12 cellular contexts compared by ENCODE assay signal in genomic region chr5:35194636-35195471, GRCh38. TPM values are rescaled to one million over a fixed set of nuclear protein-coding genes. Genes with fewer than 3 reads are reported as not detected.
DNase-seq lines count a peak whose midpoint lies in the region; ATAC-seq and TF ChIP-seq lines count a peak whose summit lies in the region.
"Had no signal": no experiment of that assay in that cellular context is flagged by ENCODE, and none has a peak within 500 bp of the region (broad histone marks: within the 10 kb centered on the region; RNA-seq: fewer than 3 reads in every experiment).

No MANE protein-coding gene starts in this region.

- no peak overlapping the region for H3K27ac ChIP-seq in naive thymus-derived CD4-positive, alpha-beta T cell (ENCODE audit: low read depth, low read length)
- no peak overlapping the region for H3K27ac ChIP-seq in A673 (ENCODE audit: low read depth, low read length, poor library complexity, severe bottlenecking)

- no peaks in the 10 kb centered on the region for H3K9me3 ChIP-seq in naive thymus-derived CD4-positive, alpha-beta T cell (ENCODE audit: control insufficient read depth in 2 of 3, low read length in 3 of 3)
- H3K9me3 ChIP-seq in A673 (ENCODE audit: low read depth, low read length, poor library complexity, severe bottlenecking) = no peaks in the 10 kb centered on the region

- no peak for TF ChIP-seq CTCF in A673 (conservative IDR thresholded peaks at IDR 0.05; ENCODE audit: low read depth, low read length)

- H3K27ac Mint-ChIP-seq in naive thymus-derived CD4-positive, alpha-beta T cell = no peak overlapping the region
- H3K27ac Mint-ChIP-seq: activated T-helper 1 cell treated with anti-CD3 and anti-CD28 coated beads, Interleukin-12 subunit alpha, Interleukin-12 subunit beta, Interleukin-2, Interleukin-4 antibody, amounts not matched to agents 30 ng/mL and 10 ng/mL and 1 ng/mL, durations not matched to agents 14 hours and 24 hours and 36 hours had no signal

- no peak overlapping the region for H3K4me3 ChIP-seq in naive thymus-derived CD4-positive, alpha-beta T cell (ENCODE audit: low read length)
- no peak overlapping the region for H3K4me3 ChIP-seq in A673 (ENCODE audit: low read depth, low read length, poor library complexity, severe bottlenecking)

- no TSS peak for BruUV-seq in A673 (replicated peaks; lab: Mats Ljungman, UMichigan)

- H3K9me3 Mint-ChIP-seq in naive thymus-derived CD4-positive, alpha-beta T cell = peaks cover 0 to 2% (median 0%) of the 10 kb centered on the region in 11 donors
- H3K9me3 Mint-ChIP-seq: activated T-helper 1 cell treated with anti-CD3 and anti-CD28 coated beads, Interleukin-12 subunit alpha, Interleukin-12 subunit beta, Interleukin-2, Interleukin-4 antibody, amounts not matched to agents 30 ng/mL and 10 ng/mL and 1 ng/mL, durations not matched to agents 14 hours and 24 hours and 36 hours had no signal

- H3K36me3 Mint-ChIP-seq in naive thymus-derived CD4-positive, alpha-beta T cell = no peaks in the 10 kb centered on the region

- H3K4me3 Mint-ChIP-seq in naive thymus-derived CD4-positive, alpha-beta T cell = no peak overlapping the region
- H3K4me3 Mint-ChIP-seq: activated T-helper 1 cell treated with anti-CD3 and anti-CD28 coated beads, Interleukin-12 subunit alpha, Interleukin-12 subunit beta, Interleukin-2, Interleukin-4 antibody, amounts not matched to agents 30 ng/mL and 10 ng/mL and 1 ng/mL, durations not matched to agents 14 hours and 24 hours and 36 hours had no signal

- no peaks in the 10 kb centered on the region for H3K36me3 ChIP-seq in naive thymus-derived CD4-positive, alpha-beta T cell (ENCODE audit: control insufficient read depth in 2 of 3, insufficient read depth in 3 of 3, low read length in 3 of 3)
- no peaks in the 10 kb centered on the region for H3K36me3 ChIP-seq in A673 (ENCODE audit: insufficient read depth, low read length, poor library complexity, severe bottlenecking)

- no peaks in the 10 kb centered on the region for H3K27me3 ChIP-seq in naive thymus-derived CD4-positive, alpha-beta T cell (ENCODE audit: control insufficient read depth in 2 of 2, insufficient read depth in 2 of 2, low read length in 2 of 2)
- peaks cover 13% of the 10 kb centered on the region for H3K27me3 ChIP-seq in A673 (replicated peaks; ENCODE audit: insufficient read depth, low read depth, low read length, poor library complexity)

- CTCF ChIA-PET in naive thymus-derived CD4-positive, alpha-beta T cell (lab: Charles Lee) = interaction anchor here (1.5 kb wide), 1 partner anchor 9 kb away, joined by 3 read pairs; no protein-coding TSS in a partner anchor
- CTCF ChIA-PET in A673 (lab: Charles Lee) = no interaction called here

- intact Hi-C loops in naive thymus-derived CD4-positive, alpha-beta T cell (cut with micrococcal nuclease) = no loop called here
- intact Hi-C loops in A673 (cut with micrococcal nuclease; ENCODE audit: unreplicated experiment) = no loop called here

- peak; percentile 96 for ATAC-seq in GM19035 (IDR thresholded peaks at IDR 0.05; ENCODE audit: unreplicated experiment)
- peak; percentile 87 for ATAC-seq in HG02798 (IDR thresholded peaks at IDR 0.05; ENCODE audit: poor library complexity, unreplicated experiment)
- peak; percentile 75 for ATAC-seq in naive thymus-derived CD4-positive, alpha-beta T cell

- peaks cover 13 to 38% (median 15%) of the 10 kb centered on the region in 5 donors for H3K27me3 Mint-ChIP-seq in naive thymus-derived CD4-positive, alpha-beta T cell

- H3K4me1 ChIP-seq in naive thymus-derived CD4-positive, alpha-beta T cell (ENCODE audit: control insufficient read depth in 2 of 2, insufficient read depth in 2 of 2, low read length in 2 of 2) = no peaks in the 10 kb centered on the region
- H3K4me1 ChIP-seq in A673 (ENCODE audit: insufficient read depth, low read length, poor library complexity, severe bottlenecking) = no peaks in the 10 kb centered on the region

- DNase-seq in Kasumi-1 (lab: John Stamatoyannopoulos, UW) = peak; percentile 1 to 5
- DNase-seq in naive thymus-derived CD4-positive, alpha-beta T cell = no peak
- DNase-seq in A673 (ENCODE audit: low spot score) = no peak
- no peak for DNase-seq in NCI-H1694 treated with DMSO at 0.1 percent for 48 hours (lab: John Stamatoyannopoulos, UW)
- no peak for DNase-seq in NCI-H187 treated with DMSO at 0.1 percent for 48 hours (lab: John Stamatoyannopoulos, UW)
- no peak for DNase-seq in stimulated activated CD8-positive, alpha-beta memory T cell treated with anti-CD3 and anti-CD28 coated beads, Interleukin-4, amount 100 ng/mL, for 48 hours
- DNase-seq: GDM1, mesendoderm, SW 1271 had no signal

- POLR2A ChIA-PET in naive thymus-derived CD4-positive, alpha-beta T cell (lab: Charles Lee) = no interaction called here
- POLR2A ChIA-PET in A673 (lab: Charles Lee; ENCODE audit: low non-redundant PET) = no interaction called here

- peaks cover 0 to 7% (median 0%) of the 10 kb centered on the region in 7 donors for H3K4me1 Mint-ChIP-seq in naive thymus-derived CD4-positive, alpha-beta T cell

RNA-seq across cellular contexts. Expression of gene PRLR, which starts 35.4 kb away (rescaled TPM):
- total RNA-seq in naive thymus-derived CD4-positive, alpha-beta T cell = 1 to 10 TPM in 1 of 5 experiments, under 1 TPM in 1, not detected in 3; 0.03 to 1.4 TPM
- polyA plus RNA-seq in naive thymus-derived CD4-positive, alpha-beta T cell = not detected
- total RNA-seq in A673 (2021) = 0.22 TPM in 1 of 2 replicates, not detected in the other
- total RNA-seq: activated T-helper 1 cell treated with anti-CD3 and anti-CD28 coated beads, Interleukin-12 subunit alpha, Interleukin-12 subunit beta, Interleukin-2, Interleukin-4 antibody, amounts not matched to agents 30 ng/mL and 10 ng/mL and 1 ng/mL, durations not matched to agents 14 hours and 24 hours and 36 hours had no signal

Comparison
In these comparisons a context has a peak if more than half of its experiments do, and no peak if none do; other contexts are left out.
1. DNase-seq: peak in Kasumi-1 (2 of 2); none in naive thymus-derived CD4-positive, alpha-beta T cell (0 of 9), A673 (single experiment), NCI-H1694 treated with DMSO at 0.1 percent for 48 hours (single experiment), NCI-H187 treated with DMSO at 0.1 percent for 48 hours (single experiment) and stimulated activated CD8-positive, alpha-beta memory T cell treated with anti-CD3 and anti-CD28 coated beads, Interleukin-4, amount 100 ng/mL, for 48 hours (single experiment).
2. Peak in every context shown above with its lines, with median percentiles within 50 percentile points of each other: ATAC-seq.